ENCODE assay signal across 10 cellular contexts in genomic region chr22:46748948-46749681, GRCh38. TPM values are rescaled to one million over a fixed set of nuclear protein-coding genes. Genes with fewer than 3 reads are reported as not detected.
DNase-seq lines count a peak whose midpoint lies in the region; ATAC-seq, FAIRE-seq and TF ChIP-seq lines count a peak whose summit lies in the region.
"Had no signal": no experiment of that assay in that cellular context is flagged by ENCODE, and none has a peak within 500 bp of the region (broad histone marks: within the 10 kb centered on the region; RNA-seq: fewer than 3 reads in every experiment).

No MANE protein-coding gene starts in this region.

- peaks cover 26% of the 10 kb centered on the region for H3K4me1 Mint-ChIP-seq in activated T-cell treated with anti-CD3 and anti-CD28 coated beads, Interleukin-2, amount 50 U/mL, for 4 hours (ENCODE audit: low read depth)

- H3K9me3 Mint-ChIP-seq in activated T-cell treated with anti-CD3 and anti-CD28 coated beads, Interleukin-2, amount 50 U/mL, for 4 hours: no peaks in the 10 kb centered on the region

- no peak for FAIRE-seq in GM12892 (lab: Jason Lieb, UNC)

- 34% methylated on average over 14 of the region's 14 CpGs for WGBS in right cardiac atrium

- intact Hi-C loops in right cardiac atrium (cut with DNase I): no loop called here

- peak; percentile 74 to 78 for ATAC-seq in activated T-cell treated with anti-CD3 and anti-CD28 coated beads, Interleukin-2, amount 50 U/mL, for 4 hours
- ATAC-seq in right cardiac atrium (peak in 1 of 2 donors; percentile 19), GM19397 (IDR thresholded peaks at IDR 0.05; ENCODE audit: unreplicated experiment) (no peak)

- DNase-seq in MV-4-11 (lab: John Stamatoyannopoulos, UW) (peak; percentile 48), right cardiac atrium (peak in 2 of 3 donors; percentile 40 to 59), SKM-1 (lab: John Stamatoyannopoulos, UW; ENCODE audit: unreplicated experiment) (no peak), GM12892 (ENCODE audit: insufficient read length) (no peak), cerebellum (ENCODE audit: low spot score) (no peak)
- DNase-seq in activated T-cell treated with anti-CD3 and anti-CD28 coated beads, Interleukin-2, amount 50 U/mL, for 4 hours: peak; percentile 46
- peak; percentile 39 for DNase-seq in stimulated activated naive CD4-positive, alpha-beta T cell treated with Interleukin-2 at 50 U/mL for 16 hours (lab: John Stamatoyannopoulos, UW)
- DNase-seq: H7 had no signal

- H3K4me3 Mint-ChIP-seq in activated T-cell treated with anti-CD3 and anti-CD28 coated beads, Interleukin-2, amount 50 U/mL, for 4 hours: peak overlapping the region; percentile 69

- H3K36me3 Mint-ChIP-seq in activated T-cell treated with anti-CD3 and anti-CD28 coated beads, Interleukin-2, amount 50 U/mL, for 4 hours (ENCODE audit: insufficient read depth): no peaks in the 10 kb centered on the region

- H3K9me3 ChIP-seq in right cardiac atrium (ENCODE audit: control insufficient read depth, low read length): no peaks in the 10 kb centered on the region
- H3K9me3 ChIP-seq: SJSA1 had no signal

- H3K27me3 Mint-ChIP-seq in activated T-cell treated with anti-CD3 and anti-CD28 coated beads, Interleukin-2, amount 50 U/mL, for 4 hours (ENCODE audit: low read depth): no peaks in the 10 kb centered on the region

- no peak for TF ChIP-seq POLR2A in GM12892 (IDR thresholded peaks at IDR 0.05; ENCODE audit: low read depth, low read length)

- H3K4me3 ChIP-seq in right cardiac atrium (ENCODE audit: low read length): no peak overlapping the region
- H3K4me3 ChIP-seq: SJSA1 had no signal

- no peak overlapping the region for H3K27ac ChIP-seq in right cardiac atrium (ENCODE audit: low read length)
- H3K27ac ChIP-seq: SJSA1 had no signal

- peaks cover 15% of the 10 kb centered on the region for H3K4me1 ChIP-seq in right cardiac atrium (ENCODE audit: control insufficient read depth, insufficient read depth, low read length)

- H3K27me3 ChIP-seq in right cardiac atrium (ENCODE audit: control insufficient read depth, insufficient read depth): no peaks in the 10 kb centered on the region
- H3K27me3 ChIP-seq: SJSA1 had no signal

RNA-seq across cellular contexts. Expression of gene CERK, which starts 11.1 kb away (rescaled TPM):
- 10 to 100 TPM; 41.4 to 47.3 (median 44.9) TPM for total RNA-seq in activated T-cell treated with anti-CD3 and anti-CD28 coated beads, Interleukin-2, amount 50 U/mL, for 4 hours
- total RNA-seq in right cardiac atrium (10 to 100 TPM; 59.5 to 83.5 (median 68.7) TPM), cerebellum (49.4 TPM)
- 32.6 TPM for polyA plus RNA-seq in right cardiac atrium
- polyA plus RNA-seq in GM12892 (2012; ENCODE audit: missing spikeins): 17.3 TPM

RNA-seq across cellular contexts. Expression of gene TBC1D22A, which starts 13.3 kb away (rescaled TPM):
- total RNA-seq in activated T-cell treated with anti-CD3 and anti-CD28 coated beads, Interleukin-2, amount 50 U/mL, for 4 hours: 10 to 100 TPM; 29.8 to 31.1 (median 29.9) TPM
- total RNA-seq in right cardiac atrium: 10 to 100 TPM; 15.3 to 17.3 (median 16.4) TPM
- 12.0 TPM for polyA plus RNA-seq in right cardiac atrium
- 29.0 TPM for polyA plus RNA-seq in GM12892 (2012; ENCODE audit: missing spikeins)
- 8.2 TPM for total RNA-seq in cerebellum

Comparison
In these comparisons a context has a peak if more than half of its experiments do, and no peak if none do; other contexts are left out.
1. DNase-seq: peak in MV-4-11 (single experiment), activated T-cell treated with anti-CD3 and anti-CD28 coated beads, Interleukin-2, amount 50 U/mL, for 4 hours (single experiment), right cardiac atrium (2 of 3) and stimulated activated naive CD4-positive, alpha-beta T cell treated with Interleukin-2 at 50 U/mL for 16 hours (single experiment); none in SKM-1 (single experiment), GM12892 (single experiment) and cerebellum (single experiment).